ENCODE assay signal across 8 cellular contexts in the genomic region with DNA sequence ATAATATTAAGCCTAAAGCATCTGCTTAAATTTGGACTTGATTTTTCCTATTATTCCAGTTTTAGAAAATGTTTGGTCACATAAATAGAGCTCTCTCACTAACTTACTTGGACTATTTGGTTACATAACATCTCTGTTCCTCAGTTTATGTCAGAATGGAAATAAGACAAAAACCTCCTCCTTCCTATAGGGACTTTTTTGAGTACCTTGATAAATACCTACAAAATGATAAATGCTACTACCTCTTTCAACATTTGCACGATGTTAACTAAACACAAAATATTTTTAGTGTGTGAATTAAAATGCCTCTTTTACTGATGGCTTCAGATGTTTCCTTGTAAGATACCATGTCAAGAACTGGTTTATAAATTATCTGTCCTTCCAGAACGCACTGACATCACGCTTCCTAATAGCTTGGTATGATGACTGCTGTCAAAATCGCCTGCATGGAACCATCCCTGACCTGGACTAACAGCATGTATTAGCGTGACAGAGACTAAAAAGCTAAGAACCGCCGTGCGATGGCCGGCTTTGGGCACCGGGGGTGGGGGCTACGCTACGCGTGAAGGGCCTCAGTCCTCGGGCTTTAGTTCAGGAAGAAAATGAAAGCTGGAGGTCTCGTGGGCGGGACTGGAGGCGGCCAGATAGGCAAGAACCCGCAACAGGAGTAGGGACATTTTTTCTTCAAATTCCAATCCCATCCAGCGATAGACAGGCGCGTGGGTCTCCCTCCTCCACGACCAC.
DNase-seq lines count a peak whose midpoint lies in the region; ATAC-seq, FAIRE-seq and TF ChIP-seq lines count a peak whose summit lies in the region.

No MANE protein-coding gene starts in this region.

- no peak for TF ChIP-seq CTCF in right atrium auricular region (IDR thresholded peaks at IDR 0.05)

- H3K4me1 ChIP-seq in HUES48 (ENCODE audit: control insufficient read depth, insufficient read depth, low read length): peaks cover 4% of the 10 kb centered on the region
- no peaks in the 10 kb centered on the region for H3K4me1 ChIP-seq in right atrium auricular region

- no peak overlapping the region for H3K27ac ChIP-seq in HUES48 (ENCODE audit: low read depth, low read length)
- peak overlapping the region; percentile 51 to 73 for H3K27ac ChIP-seq in right atrium auricular region

- H3K36me3 ChIP-seq in HUES48 (ENCODE audit: control insufficient read depth, insufficient read depth, low read length) (no peaks in the 10 kb centered on the region), right atrium auricular region (no peaks in the 10 kb centered on the region)

- peaks cover 2% of the 10 kb centered on the region for H3K36me3 Mint-ChIP-seq in activated T-helper 1 cell treated with anti-CD3 and anti-CD28 coated beads, Interleukin-12 subunit alpha, Interleukin-12 subunit beta, Interleukin-2, Interleukin-4 antibody, amounts not matched to agents 30 ng/mL and 10 ng/mL and 1 ng/mL, durations not matched to agents 14 hours and 24 hours and 36 hours (ENCODE audit: low read depth)

- peaks cover 17% of the 10 kb centered on the region for H3K4me1 Mint-ChIP-seq in activated T-helper 1 cell treated with anti-CD3 and anti-CD28 coated beads, Interleukin-12 subunit alpha, Interleukin-12 subunit beta, Interleukin-2, Interleukin-4 antibody, amounts not matched to agents 30 ng/mL and 10 ng/mL and 1 ng/mL, durations not matched to agents 14 hours and 24 hours and 36 hours (ENCODE audit: low read depth)

- H3K4me3 Mint-ChIP-seq in activated T-helper 1 cell treated with anti-CD3 and anti-CD28 coated beads, Interleukin-12 subunit alpha, Interleukin-12 subunit beta, Interleukin-2, Interleukin-4 antibody, amounts not matched to agents 30 ng/mL and 10 ng/mL and 1 ng/mL, durations not matched to agents 14 hours and 24 hours and 36 hours: peak overlapping the region; percentile 79

- H3K9me3 Mint-ChIP-seq in activated T-helper 1 cell treated with anti-CD3 and anti-CD28 coated beads, Interleukin-12 subunit alpha, Interleukin-12 subunit beta, Interleukin-2, Interleukin-4 antibody, amounts not matched to agents 30 ng/mL and 10 ng/mL and 1 ng/mL, durations not matched to agents 14 hours and 24 hours and 36 hours: no peaks in the 10 kb centered on the region

- TF ChIP-seq POLR2A in H54 (IDR thresholded peaks at IDR 0.05; ENCODE audit: low read depth, low read length): no peak

- H3K4me3 ChIP-seq in HUES48 (ENCODE audit: low read depth, low read length) (peak overlapping the region; percentile 82), right atrium auricular region (peak overlapping the region; percentile 60 to 89)

- H3K9ac ChIP-seq in HUES48 (ENCODE audit: low read depth, low read length): no peak overlapping the region

- FAIRE-seq in H54 (lab: Jason Lieb, UNC): no peak

- DNase-seq in G401 (ENCODE audit: low spot score) (peak; percentile 57), right atrium auricular region (ENCODE audit: low spot score) (no peak), sciatic nerve (ENCODE audit: low spot score) (peak; percentile 64), H54 (ENCODE audit: insufficient read length, low spot score) (no peak), NCI-H1436 (lab: John Stamatoyannopoulos, UW) (no peak), NCI-H128 (lab: John Stamatoyannopoulos, UW; ENCODE audit: unreplicated experiment) (no peak)
- no peak for DNase-seq in activated T-helper 1 cell treated with anti-CD3 and anti-CD28 coated beads, Interleukin-12 subunit alpha, Interleukin-12 subunit beta, Interleukin-2, Interleukin-4 antibody, amounts not matched to agents 30 ng/mL and 10 ng/mL and 1 ng/mL, durations not matched to agents 14 hours and 24 hours and 36 hours (ENCODE audit: low spot score)

- ATAC-seq in sciatic nerve: peak; percentile 9

- H3K27me3 ChIP-seq in HUES48 (ENCODE audit: control insufficient read depth, insufficient read depth, low read length): peaks cover 76% of the 10 kb centered on the region
- no peaks in the 10 kb centered on the region for H3K27me3 ChIP-seq in right atrium auricular region

- peaks cover 65% of the 10 kb centered on the region for H3K27me3 Mint-ChIP-seq in activated T-helper 1 cell treated with anti-CD3 and anti-CD28 coated beads, Interleukin-12 subunit alpha, Interleukin-12 subunit beta, Interleukin-2, Interleukin-4 antibody, amounts not matched to agents 30 ng/mL and 10 ng/mL and 1 ng/mL, durations not matched to agents 14 hours and 24 hours and 36 hours (ENCODE audit: insufficient read depth)

- H3K9me3 ChIP-seq in HUES48 (ENCODE audit: control insufficient read depth, insufficient read depth, low read length) (no peaks in the 10 kb centered on the region), right atrium auricular region (no peaks in the 10 kb centered on the region)

- intact Hi-C loops in activated T-helper 1 cell treated with anti-CD3 and anti-CD28 coated beads, Interleukin-12 subunit alpha, Interleukin-12 subunit beta, Interleukin-2, Interleukin-4 antibody, amounts not matched to agents 30 ng/mL and 10 ng/mL and 1 ng/mL, durations not matched to agents 14 hours and 24 hours and 36 hours (cut with micrococcal nuclease): loop anchor here (5.0 kb wide), 2 partner anchors 112 to 317 kb away; no protein-coding TSS in a partner anchor
- intact Hi-C loops in sciatic nerve (cut with DNase I): no loop called here

- peak overlapping the region; percentile 18 for H3K27ac Mint-ChIP-seq in activated T-helper 1 cell treated with anti-CD3 and anti-CD28 coated beads, Interleukin-12 subunit alpha, Interleukin-12 subunit beta, Interleukin-2, Interleukin-4 antibody, amounts not matched to agents 30 ng/mL and 10 ng/mL and 1 ng/mL, durations not matched to agents 14 hours and 24 hours and 36 hours

- in situ Hi-C loops in G401 (cut with HindIII; ENCODE audit: low sequenced_read_pairs): no loop called here

Comparison
In these comparisons a context has a peak if more than half of its experiments do, and no peak if none do; other contexts are left out.
1. DNase-seq: peak in G401 (single experiment) and sciatic nerve (single experiment); none in activated T-helper 1 cell treated with anti-CD3 and anti-CD28 coated beads, Interleukin-12 subunit alpha, Interleukin-12 subunit beta, Interleukin-2, Interleukin-4 antibody, amounts not matched to agents 30 ng/mL and 10 ng/mL and 1 ng/mL, durations not matched to agents 14 hours and 24 hours and 36 hours (single experiment), right atrium auricular region (single experiment), H54 (single experiment), NCI-H1436 (single experiment) and NCI-H128 (single experiment).